In genomic region chr1:26337206-26337535, GRCh38 we compare ENCODE assay signal across 14 cellular contexts. TPM values are rescaled to one million over a fixed set of nuclear protein-coding genes. Genes with fewer than 3 reads are reported as not detected.
A peak's percentile ranks its signal among the peaks of the same experiment; 100 is the strongest.
DNase-seq lines count a peak whose midpoint lies in the region; ATAC-seq lines count a peak whose summit lies in the region.
"Had no signal": no experiment of that assay in that cellular context is flagged by ENCODE, and none has a peak within 500 bp of the region (broad histone marks: within the 10 kb centered on the region; RNA-seq: fewer than 3 reads in every experiment).

No MANE protein-coding gene starts in this region.

- no peak overlapping the region for H3K27ac Mint-ChIP-seq in T-helper 1 cell treated with Interleukin-12 subunit alpha and Interleukin-12 subunit beta and Interleukin-4 antibody, amounts not matched to agents 30 μg/mL and 1 μg/mL, for 36 hours
- no peak overlapping the region for H3K27ac Mint-ChIP-seq in activated T-helper 2 cell treated with anti-CD3 and anti-CD28 coated beads, Interferon-gamma antibody, Interleukin-2, Interleukin-4, amounts not matched to agents 10 μg/mL and 5 μg/mL and 100 μg/mL, durations not matched to agents 14 hours and 24 hours and 36 hours
- H3K27ac Mint-ChIP-seq in naive thymus-derived CD4-positive, alpha-beta T cell = peak overlapping the region in 1 of 9 donors; percentile 9

- POLR2A ChIA-PET in naive thymus-derived CD4-positive, alpha-beta T cell (lab: Charles Lee) = interaction anchor here (0.6 to 1.8 kb wide), 4 partner anchors 10 to 1089 kb away, joined by 3 to 5 read pairs (median 4); partner anchors contain the start of gene CD52

- intact Hi-C loops in activated T-helper 2 cell treated with anti-CD3 and anti-CD28 coated beads, Interferon-gamma antibody, Interleukin-2, Interleukin-4, amounts not matched to agents 10 μg/mL and 5 μg/mL and 100 μg/mL, durations not matched to agents 14 hours and 24 hours and 36 hours (cut with micrococcal nuclease) = no loop called here
- intact Hi-C loops in naive thymus-derived CD4-positive, alpha-beta T cell (cut with micrococcal nuclease) = loop anchor here in 1 of 2 donors (2.0 to 5.0 kb wide), 3 partner anchors 16 to 40 kb away; no protein-coding TSS in a partner anchor

- no peak overlapping the region for H3K4me3 ChIP-seq in HUES64 (ENCODE audit: low read length)
- H3K4me3 ChIP-seq in naive thymus-derived CD4-positive, alpha-beta T cell (ENCODE audit: low read length) = no peak overlapping the region

- no peaks in the 10 kb centered on the region for H3K9me3 Mint-ChIP-seq in T-helper 1 cell treated with Interleukin-12 subunit alpha and Interleukin-12 subunit beta and Interleukin-4 antibody, amounts not matched to agents 30 μg/mL and 1 μg/mL, for 36 hours
- no peaks in the 10 kb centered on the region for H3K9me3 Mint-ChIP-seq in activated T-helper 2 cell treated with anti-CD3 and anti-CD28 coated beads, Interferon-gamma antibody, Interleukin-2, Interleukin-4, amounts not matched to agents 10 μg/mL and 5 μg/mL and 100 μg/mL, durations not matched to agents 14 hours and 24 hours and 36 hours
- peaks cover 0 to 2% (median 0%) of the 10 kb centered on the region in 11 donors for H3K9me3 Mint-ChIP-seq in naive thymus-derived CD4-positive, alpha-beta T cell

- ATAC-seq in naive thymus-derived CD4-positive, alpha-beta T cell = no peak

- H3K36me3 ChIP-seq in HUES64 (ENCODE audit: insufficient read depth, low read length) = no peaks in the 10 kb centered on the region
- no peaks in the 10 kb centered on the region for H3K36me3 ChIP-seq in naive thymus-derived CD4-positive, alpha-beta T cell (ENCODE audit: control insufficient read depth in 2 of 3, insufficient read depth in 3 of 3, low read length in 3 of 3)
- H3K36me3 ChIP-seq: gastroesophageal sphincter, neutrophil had no signal

- no peaks in the 10 kb centered on the region for H3K9me3 ChIP-seq in HUES64 (ENCODE audit: insufficient read depth, low read depth, low read length)
- no peaks in the 10 kb centered on the region for H3K9me3 ChIP-seq in naive thymus-derived CD4-positive, alpha-beta T cell (ENCODE audit: control insufficient read depth in 2 of 3, low read length in 3 of 3)
- H3K9me3 ChIP-seq: gastroesophageal sphincter, neutrophil, testis had no signal

- peaks cover 7% of the 10 kb centered on the region for H3K4me1 Mint-ChIP-seq in T-helper 1 cell treated with Interleukin-12 subunit alpha and Interleukin-12 subunit beta and Interleukin-4 antibody, amounts not matched to agents 30 μg/mL and 1 μg/mL, for 36 hours (ENCODE audit: low read depth)
- peaks cover 5% of the 10 kb centered on the region for H3K4me1 Mint-ChIP-seq in activated T-helper 2 cell treated with anti-CD3 and anti-CD28 coated beads, Interferon-gamma antibody, Interleukin-2, Interleukin-4, amounts not matched to agents 10 μg/mL and 5 μg/mL and 100 μg/mL, durations not matched to agents 14 hours and 24 hours and 36 hours (ENCODE audit: low read depth)
- peaks cover 0 to 13% (median 10%) of the 10 kb centered on the region in 7 donors for H3K4me1 Mint-ChIP-seq in naive thymus-derived CD4-positive, alpha-beta T cell

- peaks cover 9% of the 10 kb centered on the region; the same call in 1 of the 2 replicates for H3K27me3 ChIP-seq in HUES64 (ENCODE audit: insufficient read depth, low read length)
- H3K27me3 ChIP-seq in naive thymus-derived CD4-positive, alpha-beta T cell (ENCODE audit: control insufficient read depth in 2 of 2, insufficient read depth in 2 of 2, low read length in 2 of 2) = no peaks in the 10 kb centered on the region

- 64% methylated on average over 6 of the region's 7 CpGs for WGBS in HUES64

- H3K36me3 Mint-ChIP-seq in T-helper 1 cell treated with Interleukin-12 subunit alpha and Interleukin-12 subunit beta and Interleukin-4 antibody, amounts not matched to agents 30 μg/mL and 1 μg/mL, for 36 hours (ENCODE audit: low read depth) = no peaks in the 10 kb centered on the region
- no peaks in the 10 kb centered on the region for H3K36me3 Mint-ChIP-seq in activated T-helper 2 cell treated with anti-CD3 and anti-CD28 coated beads, Interferon-gamma antibody, Interleukin-2, Interleukin-4, amounts not matched to agents 10 μg/mL and 5 μg/mL and 100 μg/mL, durations not matched to agents 14 hours and 24 hours and 36 hours (ENCODE audit: low read depth)
- H3K36me3 Mint-ChIP-seq in naive thymus-derived CD4-positive, alpha-beta T cell = no peaks in the 10 kb centered on the region

- H3K4me1 ChIP-seq in HUES64 (ENCODE audit: insufficient read depth, low read length) = peaks cover 25% of the 10 kb centered on the region
- H3K4me1 ChIP-seq in naive thymus-derived CD4-positive, alpha-beta T cell (ENCODE audit: control insufficient read depth in 2 of 2, insufficient read depth in 2 of 2, low read length in 2 of 2) = peaks cover 5 to 7% of the 10 kb centered on the region in 2 donors

- no peak overlapping the region for H3K27ac ChIP-seq in HUES64 (ENCODE audit: low read depth, low read length)
- peak overlapping the region; percentile 58 for H3K27ac ChIP-seq in naive thymus-derived CD4-positive, alpha-beta T cell (ENCODE audit: low read depth, low read length)
- H3K27ac ChIP-seq: gastroesophageal sphincter, testis had no signal

- H3K27me3 Mint-ChIP-seq in T-helper 1 cell treated with Interleukin-12 subunit alpha and Interleukin-12 subunit beta and Interleukin-4 antibody, amounts not matched to agents 30 μg/mL and 1 μg/mL, for 36 hours (ENCODE audit: low read depth) = peaks cover 26% of the 10 kb centered on the region
- H3K27me3 Mint-ChIP-seq in activated T-helper 2 cell treated with anti-CD3 and anti-CD28 coated beads, Interferon-gamma antibody, Interleukin-2, Interleukin-4, amounts not matched to agents 10 μg/mL and 5 μg/mL and 100 μg/mL, durations not matched to agents 14 hours and 24 hours and 36 hours (ENCODE audit: low read depth) = peaks cover 16% of the 10 kb centered on the region
- H3K27me3 Mint-ChIP-seq in naive thymus-derived CD4-positive, alpha-beta T cell = peaks cover 0 to 28% (median 0%) of the 10 kb centered on the region in 5 donors

- no peak for DNase-seq in T-helper 1 cell
- no peak for DNase-seq in activated T-helper 2 cell treated with anti-CD3 and anti-CD28 coated beads, Interferon-gamma antibody, Interleukin-2, Interleukin-4, amounts not matched to agents 10 μg/mL and 5 μg/mL and 100 μg/mL, durations not matched to agents 14 hours and 24 hours and 36 hours (ENCODE audit: low spot score)
- no peak for DNase-seq in naive thymus-derived CD4-positive, alpha-beta T cell
- DNase-seq in DMS153 treated with DMSO at 0.1 percent for 48 hours (lab: John Stamatoyannopoulos, UW; ENCODE audit: unreplicated experiment) = no peak
- no peak for DNase-seq in pons (ENCODE audit: low spot score)
- no peak for DNase-seq in activated CD8-positive, alpha-beta memory T cell treated with anti-CD3 and anti-CD28 coated beads for 24 hours
- DNase-seq: effector memory CD4-positive, alpha-beta T cell; NCI-H524; testis had no signal

- H3K4me3 Mint-ChIP-seq in T-helper 1 cell treated with Interleukin-12 subunit alpha and Interleukin-12 subunit beta and Interleukin-4 antibody, amounts not matched to agents 30 μg/mL and 1 μg/mL, for 36 hours = peak overlapping the region; percentile 28
- H3K4me3 Mint-ChIP-seq in activated T-helper 2 cell treated with anti-CD3 and anti-CD28 coated beads, Interferon-gamma antibody, Interleukin-2, Interleukin-4, amounts not matched to agents 10 μg/mL and 5 μg/mL and 100 μg/mL, durations not matched to agents 14 hours and 24 hours and 36 hours (ENCODE audit: low read depth) = peak overlapping the region; percentile 8
- peak overlapping the region in 9 of 10 donors; percentile 39 to 90 (median 73) for H3K4me3 Mint-ChIP-seq in naive thymus-derived CD4-positive, alpha-beta T cell

- peak overlapping the region; percentile 58; the same call in 1 of the 2 replicates for H3K9ac ChIP-seq in HUES64 (ENCODE audit: low read depth, low read length)

- CTCF ChIA-PET in naive thymus-derived CD4-positive, alpha-beta T cell (lab: Charles Lee) = interaction anchor here (1.1 kb wide), 1 partner anchor 27 kb away, joined by 4 read pairs; no protein-coding TSS in a partner anchor

RNA-seq across cellular contexts. Expression of gene CRYBG2, which starts 16.8 kb away (rescaled TPM):
- polyA plus RNA-seq in HUES64 (2013, experiment 1 of 2) = 8.4 TPM
- polyA plus RNA-seq in HUES64 (2013, experiment 2 of 2) = 7.9 TPM
- 0.32 and 0.98 TPM in 2 replicates for total RNA-seq in activated T-helper 2 cell treated with anti-CD3 and anti-CD28 coated beads, Interferon-gamma antibody, Interleukin-2, Interleukin-4, amounts not matched to agents 10 μg/mL and 5 μg/mL and 100 μg/mL, durations not matched to agents 14 hours and 24 hours and 36 hours
- total RNA-seq in naive thymus-derived CD4-positive, alpha-beta T cell = 1 to 10 TPM in 3 of 5 experiments, under 1 TPM in 1, not detected in 1; 0.59 to 1.5 (median 1.2) TPM
- 1 to 10 TPM in 1 of 2 donors, not detected in 1; 1.1 TPM for polyA plus RNA-seq in naive thymus-derived CD4-positive, alpha-beta T cell

RNA-seq across cellular contexts. Expression of gene CD52, which starts 19.4 kb away (rescaled TPM):
- polyA plus RNA-seq in HUES64 (2013, experiment 1 of 2) = 1.1 TPM
- polyA plus RNA-seq in HUES64 (2013, experiment 2 of 2) = 2.3 TPM
- total RNA-seq in activated T-helper 2 cell treated with anti-CD3 and anti-CD28 coated beads, Interferon-gamma antibody, Interleukin-2, Interleukin-4, amounts not matched to agents 10 μg/mL and 5 μg/mL and 100 μg/mL, durations not matched to agents 14 hours and 24 hours and 36 hours = 237 and 243 TPM in 2 replicates
- total RNA-seq in naive thymus-derived CD4-positive, alpha-beta T cell = 1,000 to 10,000 TPM in 3 of 5 experiments, 100 to 1,000 TPM in 2; 719 to 1,390 (median 1,130) TPM
- 1,000 to 10,000 TPM; 7,628 to 8,133 TPM for polyA plus RNA-seq in naive thymus-derived CD4-positive, alpha-beta T cell
- total RNA-seq: A172 had no signal

RNA-seq across cellular contexts. Expression of gene UBXN11, which starts 30.7 kb away (rescaled TPM):
- 7.6 TPM for polyA plus RNA-seq in HUES64 (2013, experiment 1 of 2)
- 7.3 TPM for polyA plus RNA-seq in HUES64 (2013, experiment 2 of 2)
- 13.1 and 14.2 TPM in 2 replicates for total RNA-seq in activated T-helper 2 cell treated with anti-CD3 and anti-CD28 coated beads, Interferon-gamma antibody, Interleukin-2, Interleukin-4, amounts not matched to agents 10 μg/mL and 5 μg/mL and 100 μg/mL, durations not matched to agents 14 hours and 24 hours and 36 hours
- 100 to 1,000 TPM in 3 of 5 experiments, 10 to 100 TPM in 2; 35.7 to 131 (median 124) TPM for total RNA-seq in naive thymus-derived CD4-positive, alpha-beta T cell
- 10 to 100 TPM; 10.5 to 13.6 TPM for polyA plus RNA-seq in naive thymus-derived CD4-positive, alpha-beta T cell

RNA-seq across cellular contexts. Expression of gene ZNF683, which starts 35.4 kb away (rescaled TPM):
- polyA plus RNA-seq in HUES64 (2013, experiment 1 of 2) = not detected
- polyA plus RNA-seq in HUES64 (2013, experiment 2 of 2) = not detected
- not detected in 2 replicates for total RNA-seq in activated T-helper 2 cell treated with anti-CD3 and anti-CD28 coated beads, Interferon-gamma antibody, Interleukin-2, Interleukin-4, amounts not matched to agents 10 μg/mL and 5 μg/mL and 100 μg/mL, durations not matched to agents 14 hours and 24 hours and 36 hours
- 1 to 10 TPM in 1 of 5 experiments, under 1 TPM in 2, not detected in 2; 0.22 to 6.3 (median 0.51) TPM for total RNA-seq in naive thymus-derived CD4-positive, alpha-beta T cell
- not detected for polyA plus RNA-seq in naive thymus-derived CD4-positive, alpha-beta T cell
- total RNA-seq: A172 had no signal

RNA-seq across cellular contexts. Expression of gene SH3BGRL3, which starts 57.3 kb away (rescaled TPM):
- polyA plus RNA-seq in HUES64 (2013, experiment 1 of 2) = 126 TPM
- 173 TPM for polyA plus RNA-seq in HUES64 (2013, experiment 2 of 2)
- 437 TPM in 2 replicates for total RNA-seq in activated T-helper 2 cell treated with anti-CD3 and anti-CD28 coated beads, Interferon-gamma antibody, Interleukin-2, Interleukin-4, amounts not matched to agents 10 μg/mL and 5 μg/mL and 100 μg/mL, durations not matched to agents 14 hours and 24 hours and 36 hours
- total RNA-seq in naive thymus-derived CD4-positive, alpha-beta T cell = 100 to 1,000 TPM; 156 to 636 (median 224) TPM
- 100 to 1,000 TPM; 569 to 630 TPM for polyA plus RNA-seq in naive thymus-derived CD4-positive, alpha-beta T cell

Comparison
In these comparisons a context has a peak if more than half of its experiments do, and no peak if none do; other contexts are left out.
1. H3K4me3 Mint-ChIP-seq: peak in every context shown above with its lines; median percentile 73 in naive thymus-derived CD4-positive, alpha-beta T cell; 28 in T-helper 1 cell treated with Interleukin-12 subunit alpha and Interleukin-12 subunit beta and Interleukin-4 antibody, amounts not matched to agents 30 μg/mL and 1 μg/mL, for 36 hours; 8 in activated T-helper 2 cell treated with anti-CD3 and anti-CD28 coated beads, Interferon-gamma antibody, Interleukin-2, Interleukin-4, amounts not matched to agents 10 μg/mL and 5 μg/mL and 100 μg/mL, durations not matched to agents 14 hours and 24 hours and 36 hours.